Comparison of ENCODE assay signal across 18 cellular contexts in genomic region chr9:14188011-14188410, GRCh38.
DNase-seq lines count a peak whose midpoint lies in the region; ATAC-seq, FAIRE-seq and TF ChIP-seq lines count a peak whose summit lies in the region.
"Had no signal": no experiment of that assay in that cellular context is flagged by ENCODE, and none has a peak within 500 bp of the region (broad histone marks: within the 10 kb centered on the region; RNA-seq: fewer than 3 reads in every experiment).

No MANE protein-coding gene starts in this region.

- no peaks in the 10 kb centered on the region for H3F3A ChIP-seq in SK-N-SH (replicated peaks; ENCODE audit: insufficient read depth)
- H3F3A ChIP-seq in PC-9 (ENCODE audit: insufficient read depth, low read depth) = no peaks in the 10 kb centered on the region

- no peaks in the 10 kb centered on the region for H3K9me3 ChIP-seq in SK-N-SH
- H3K9me3 ChIP-seq in subcutaneous abdominal adipose tissue (ENCODE audit: control insufficient read depth in 5 of 5, low read length in 5 of 5) = no peaks in the 10 kb centered on the region
- no peaks in the 10 kb centered on the region for H3K9me3 ChIP-seq in PC-9 (ENCODE audit: insufficient read depth, low read depth)

- H3K4me1 ChIP-seq in SK-N-SH (ENCODE audit: control insufficient read depth in 1 of 2, insufficient read depth in 2 of 2, low read depth in 1 of 2, low read length in 1 of 2) (peaks cover 8 to 31% of the 10 kb centered on the region in 2 experiments; a peak in 3 of 4 replicates), subcutaneous abdominal adipose tissue (ENCODE audit: control insufficient read depth in 5 of 5, insufficient read depth in 5 of 5, low read length in 5 of 5) (peaks cover 2 to 22% (median 18%) of the 10 kb centered on the region in 5 donors), PC-9 (replicated peaks; ENCODE audit: insufficient read depth) (peaks cover 9% of the 10 kb centered on the region; the same call in 1 of the 2 replicates)

- no peak overlapping the region for H3K4me3 ChIP-seq in SK-N-SH (ENCODE audit: low read depth in 2 of 2, low read length in 1 of 2)
- no peak overlapping the region for H3K4me3 ChIP-seq in subcutaneous abdominal adipose tissue (ENCODE audit: low read depth in 1 of 5, low read length in 5 of 5)
- H3K4me3 ChIP-seq in PC-9 = no peak overlapping the region
- H3K4me3 ChIP-seq: GM23338 had no signal

- H3K36me3 ChIP-seq in SK-N-SH (replicated peaks in 1 of 2; ENCODE audit: control insufficient read depth in 1 of 2, insufficient read depth in 2 of 2, low read length in 1 of 2) (no peaks in the 10 kb centered on the region), subcutaneous abdominal adipose tissue (ENCODE audit: control insufficient read depth in 5 of 5, insufficient read depth in 5 of 5, low read length in 5 of 5) (no peaks in the 10 kb centered on the region), PC-9 (ENCODE audit: low read depth) (no peaks in the 10 kb centered on the region)

- H2AFZ ChIP-seq in SK-N-SH (ENCODE audit: low read depth) (no peak overlapping the region), PC-9 (no peak overlapping the region)
- H2AFZ ChIP-seq: GM23338 had no signal

- peak in 1 of 2 experiments; percentile 87; a peak in 2 of 4 replicates for TF ChIP-seq EP300 in SK-N-SH (IDR thresholded peaks at IDR 0.05; ENCODE audit: borderline replicate concordance in 1 of 2, low read depth in 1 of 2, low read length in 1 of 2)

- BruUV-seq in PC-9 (replicated peaks; lab: Mats Ljungman, UMichigan) = no TSS peak

- H3K27ac ChIP-seq in SK-N-SH (ENCODE audit: low read depth in 2 of 2, low read length in 1 of 2) (peak overlapping the region in 1 of 2 experiments; percentile 62; a peak in 2 of 4 replicates), subcutaneous abdominal adipose tissue (ENCODE audit: low read depth, low read length) (peak overlapping the region; percentile 14), PC-9 (no peak overlapping the region)

- TF ChIP-seq CTCF in SK-N-SH (IDR thresholded peaks at IDR 0.05) (no peak), PC-9 (conservative IDR thresholded peaks at IDR 0.05) (no peak)

- ATAC-seq in left lobe of liver (peak; percentile 19), GM18867 (IDR thresholded peaks at IDR 0.05; ENCODE audit: unreplicated experiment) (no peak)
- ATAC-seq: GM23338, HCT116 had no signal

- POLR2A ChIA-PET in SK-N-SH (lab: Yijun Ruan, JAX) (no interaction called here), PC-9 (lab: Charles Lee; ENCODE audit: unreplicated experiment) (no interaction called here)

- H3K9me2 ChIP-seq in SK-N-SH (no peaks in the 10 kb centered on the region), PC-9 (ENCODE audit: insufficient read depth) (no peaks in the 10 kb centered on the region)

- FAIRE-seq in endometrium (lab: Jason Lieb, UNC) = peak; percentile 87
- FAIRE-seq: G401.6, GM12892 had no signal

- H3K79me2 ChIP-seq in SK-N-SH (ENCODE audit: insufficient read depth) (peaks cover 66% of the 10 kb centered on the region), PC-9 (ENCODE audit: low read depth) (peaks cover 21% of the 10 kb centered on the region)

- H3K9ac ChIP-seq in SK-N-SH (no peak overlapping the region), subcutaneous abdominal adipose tissue (ENCODE audit: low read length in 5 of 5) (no peak overlapping the region)

- no peak for TF ChIP-seq RAD21 in SK-N-SH (IDR thresholded peaks at IDR 0.05; ENCODE audit: low read length)

- intact Hi-C loops in PC-9 (cut with micrococcal nuclease; ENCODE audit: unreplicated experiment) = no loop called here

- WGBS in SK-N-SH (ENCODE audit: low lambda C conversion rate) = 58% methylated on average over 2 of the region's 2 CpGs

- no peaks in the 10 kb centered on the region for H3K27me3 ChIP-seq in SK-N-SH (ENCODE audit: insufficient read depth)
- H3K27me3 ChIP-seq in subcutaneous abdominal adipose tissue (ENCODE audit: control insufficient read depth in 5 of 5, insufficient read depth in 4 of 5, low read length in 5 of 5) = no peaks in the 10 kb centered on the region
- no peaks in the 10 kb centered on the region for H3K27me3 ChIP-seq in PC-9 (ENCODE audit: insufficient read depth, low read depth)

- peaks cover 11% of the 10 kb centered on the region; the same call in 1 of the 2 replicates for H4K20me1 ChIP-seq in SK-N-SH (ENCODE audit: insufficient read depth)
- no peaks in the 10 kb centered on the region for H4K20me1 ChIP-seq in PC-9 (ENCODE audit: insufficient read depth)

- CTCF ChIA-PET in SK-N-SH (lab: Yijun Ruan, JAX) = interaction anchor here (1.4 kb wide), 1 partner anchor 89 kb away, joined by 3 read pairs; no protein-coding TSS in a partner anchor
- CTCF ChIA-PET in PC-9 (lab: Charles Lee) = interaction anchor here (0.5 kb wide), 1 partner anchor 400 kb away, joined by 3 read pairs; no protein-coding TSS in a partner anchor

- H3K4me2 ChIP-seq in SK-N-SH = no peak overlapping the region
- H3K4me2 ChIP-seq in PC-9 = no peak overlapping the region
- H3K4me2 ChIP-seq: GM23338 had no signal

- DNase-seq in SK-N-SH = no peak
- no peak for DNase-seq in left lobe of liver (ENCODE audit: low spot score)
- DNase-seq in kidney glomerular epithelial cell (lab: John Stamatoyannopoulos, UW) = no peak
- no peak for DNase-seq in PC-9
- DNase-seq in NCI-H146 treated with DMSO at 0.1 percent for 48 hours (lab: John Stamatoyannopoulos, UW; ENCODE audit: unreplicated experiment) = no peak
- DNase-seq: C1 segment of cervical spinal cord; CD4-positive, alpha-beta memory T cell; COR-L47; DMS153; DND-41; H9 had no signal

TF ChIP-seq in SK-N-SH, 30 proteins besides CTCF, POLR2A, EP300 and RAD21:
- TF ChIP-seq RCOR1 (IDR thresholded peaks at IDR 0.05; ENCODE audit: low read length) (peak; percentile 66), TCF12 (IDR thresholded peaks at IDR 0.05) (peak; percentile 60), MXI1 (IDR thresholded peaks at IDR 0.05; ENCODE audit: low read depth, low read length) (0 out of 2 replicates have a peak, but pooled peaks have one; percentile 28), SIN3A (IDR thresholded peaks at IDR 0.05; ENCODE audit: borderline replicate concordance, low read depth, low read length) (no peak), CHD2 (IDR thresholded peaks at IDR 0.05; ENCODE audit: low read length, partially characterized antibody) (peak; percentile 29), GATA2 (CRISPR knock-in tag; IDR thresholded peaks at IDR 0.05) (peak; percentile 51), NRF1 (IDR thresholded peaks at IDR 0.05; ENCODE audit: low read depth, low read length) (no peak), RXRA (IDR thresholded peaks at IDR 0.05; ENCODE audit: borderline replicate concordance, low read depth) (no peak)
